ENCODE assay signal across 8 cellular contexts in the genomic region with DNA sequence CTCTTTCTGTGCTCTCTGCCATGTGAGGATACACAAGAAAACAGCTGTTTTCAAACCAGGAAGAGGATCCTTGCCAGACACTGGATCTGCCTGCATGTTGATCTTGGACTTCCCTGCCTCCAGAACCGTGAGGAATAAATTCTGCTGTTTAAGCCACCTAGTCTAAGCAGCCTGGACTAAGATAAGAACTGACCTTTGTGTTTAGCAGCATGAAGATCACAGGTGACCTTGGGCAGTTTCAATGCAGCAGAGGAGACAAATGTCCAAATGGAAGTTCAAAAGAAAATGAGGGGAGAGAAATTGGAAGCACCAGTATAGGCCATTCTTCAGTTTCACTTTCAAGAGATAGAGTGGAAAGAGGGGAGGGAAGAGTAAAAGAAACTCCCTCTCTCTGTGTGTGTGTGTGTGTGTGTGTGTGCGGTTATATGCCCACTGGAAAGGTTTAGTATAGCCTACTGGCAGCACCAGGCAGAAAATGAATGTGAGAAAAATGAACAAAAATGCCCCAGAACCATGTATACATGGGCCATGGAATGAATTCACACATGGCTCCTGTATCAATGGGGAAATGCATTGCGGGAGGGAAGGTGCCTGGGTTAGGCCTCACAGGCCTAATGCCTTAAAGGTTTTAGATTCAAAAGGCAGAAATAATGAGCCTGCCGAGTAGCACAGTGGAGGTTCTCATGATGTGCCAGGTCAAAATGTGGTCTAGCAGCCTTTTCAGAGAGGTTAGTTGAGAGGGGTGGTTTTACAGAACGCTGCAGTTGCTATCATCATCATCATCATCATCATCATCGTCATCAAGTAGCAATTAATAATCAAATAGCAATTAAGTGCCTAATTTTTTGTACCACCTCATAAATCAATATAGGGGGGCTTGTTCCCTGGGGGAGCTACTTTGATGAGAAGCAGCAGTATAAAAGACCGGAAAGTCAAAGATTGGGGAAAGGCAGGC.
DNase-seq lines count a peak whose midpoint lies in the region; ATAC-seq and TF ChIP-seq lines count a peak whose summit lies in the region.

No MANE protein-coding gene starts in this region.

- POLR2A ChIA-PET in HEK293T (lab: Yijun Ruan, JAX) = interaction anchor here (1.1 kb wide), 1 partner anchor 12 kb away, joined by 3 read pairs; no protein-coding TSS in a partner anchor

- peaks cover 21% of the 10 kb centered on the region for H3K4me1 ChIP-seq in mucosa of stomach (ENCODE audit: control insufficient read depth, insufficient read depth, low read length)

- H3K36me3 ChIP-seq in brain microvascular endothelial cell (replicated peaks) = no peaks in the 10 kb centered on the region
- H3K36me3 ChIP-seq in mucosa of stomach (ENCODE audit: control insufficient read depth, insufficient read depth, low read length) = no peaks in the 10 kb centered on the region

- peak overlapping the region; percentile 99 for H3K27ac ChIP-seq in HL-60 (replicated peaks)
- no peak overlapping the region for H3K27ac ChIP-seq in brain microvascular endothelial cell

- DNase-seq in AG08395 (ENCODE audit: low spot score) (peak; percentile 5), HL-60 (ENCODE audit: low read depth in 1 of 2, low spot score in 1 of 2) (peak in 1 of 2 experiments; percentile 26), brain microvascular endothelial cell (no peak), HEK293T (ENCODE audit: extremely low spot score) (no peak), glomerular visceral epithelial cell (ENCODE audit: extremely low spot score) (no peak), COR-L47 (lab: John Stamatoyannopoulos, UW) (no peak)

- no peaks in the 10 kb centered on the region for H3K9me3 ChIP-seq in mucosa of stomach (ENCODE audit: control insufficient read depth, low read length)

- in situ Hi-C loops in brain microvascular endothelial cell (cut with HindIII; ENCODE audit: low pct_ligation_motif_present, low sequenced_read_pairs) = no loop called here

- H3K27me3 ChIP-seq in HL-60 (ENCODE audit: insufficient read depth, poor library complexity, severe bottlenecking) = no peaks in the 10 kb centered on the region
- H3K27me3 ChIP-seq in brain microvascular endothelial cell (replicated peaks) = no peaks in the 10 kb centered on the region
- no peaks in the 10 kb centered on the region for H3K27me3 ChIP-seq in mucosa of stomach (ENCODE audit: control insufficient read depth, insufficient read depth, low read length)

- TF ChIP-seq CTCF in HL-60 (IDR thresholded peaks at IDR 0.05; ENCODE audit: insufficient read depth, low read length) = no peak
- no peak for TF ChIP-seq CTCF in brain microvascular endothelial cell (IDR thresholded peaks at IDR 0.05; ENCODE audit: low read depth, low read length, missing control alignments)

- no peak for ATAC-seq in GM21526 (IDR thresholded peaks at IDR 0.05; ENCODE audit: low FRiP score, unreplicated experiment)

- no peak overlapping the region for H3K4me3 ChIP-seq in HL-60 (replicated peaks; ENCODE audit: insufficient read depth, low read length)
- peak overlapping the region; percentile 96 for H3K4me3 ChIP-seq in brain microvascular endothelial cell (ENCODE audit: low read depth, low read length)
- H3K4me3 ChIP-seq in mucosa of stomach (ENCODE audit: low read length) = peak overlapping the region; percentile 48

- CTCF ChIA-PET in HEK293T (lab: Yijun Ruan, JAX) = no interaction called here

- peak overlapping the region; percentile 76 for H3K9ac ChIP-seq in mucosa of stomach (ENCODE audit: low read length)

TF ChIP-seq in HEK293T, 16 proteins besides CTCF, POLR2A, EP300 and RAD21:
- TF ChIP-seq SP1 (IDR thresholded peaks at IDR 0.05) (no peak), ARNT (IDR thresholded peaks at IDR 0.05) (no peak), FOXK2 (IDR thresholded peaks at IDR 0.05) (no peak), TARDBP (IDR thresholded peaks at IDR 0.05) (no peak), L3MBTL2 (conservative IDR thresholded peaks at IDR 0.05) (no peak), CTBP1 (IDR thresholded peaks at IDR 0.05; ENCODE audit: borderline replicate concordance) (no peak), SUZ12 (IDR thresholded peaks at IDR 0.05) (no peak), BHLHE40 (IDR thresholded peaks at IDR 0.05; ENCODE audit: borderline replicate concordance) (no peak), FOXM1 (IDR thresholded peaks at IDR 0.05; ENCODE audit: borderline replicate concordance) (no peak), HDGF (IDR thresholded peaks at IDR 0.05; ENCODE audit: borderline replicate concordance) (no peak), LEF1 (IDR thresholded peaks at IDR 0.05; ENCODE audit: borderline replicate concordance) (no peak), FOXA1 (IDR thresholded peaks at IDR 0.05) (no peak), NFRKB (IDR thresholded peaks at IDR 0.05) (no peak), ZNF384 (IDR thresholded peaks at IDR 0.05) (no peak)
- TF ChIP-seq, protein P1, sequence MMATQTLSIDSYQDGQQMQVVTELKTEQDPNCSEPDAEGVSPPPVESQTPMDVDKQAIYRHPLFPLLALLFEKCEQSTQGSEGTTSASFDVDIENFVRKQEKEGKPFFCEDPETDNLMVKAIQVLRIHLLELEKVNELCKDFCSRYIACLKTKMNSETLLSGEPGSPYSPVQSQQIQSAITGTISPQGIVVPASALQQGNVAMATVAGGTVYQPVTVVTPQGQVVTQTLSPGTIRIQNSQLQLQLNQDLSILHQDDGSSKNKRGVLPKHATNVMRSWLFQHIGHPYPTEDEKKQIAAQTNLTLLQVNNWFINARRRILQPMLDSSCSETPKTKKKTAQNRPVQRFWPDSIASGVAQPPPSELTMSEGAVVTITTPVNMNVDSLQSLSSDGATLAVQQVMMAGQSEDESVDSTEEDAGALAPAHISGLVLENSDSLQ (IDR thresholded peaks at IDR 0.05) = no peak
